20 cellular contexts compared by ENCODE assay signal in the genomic region with DNA sequence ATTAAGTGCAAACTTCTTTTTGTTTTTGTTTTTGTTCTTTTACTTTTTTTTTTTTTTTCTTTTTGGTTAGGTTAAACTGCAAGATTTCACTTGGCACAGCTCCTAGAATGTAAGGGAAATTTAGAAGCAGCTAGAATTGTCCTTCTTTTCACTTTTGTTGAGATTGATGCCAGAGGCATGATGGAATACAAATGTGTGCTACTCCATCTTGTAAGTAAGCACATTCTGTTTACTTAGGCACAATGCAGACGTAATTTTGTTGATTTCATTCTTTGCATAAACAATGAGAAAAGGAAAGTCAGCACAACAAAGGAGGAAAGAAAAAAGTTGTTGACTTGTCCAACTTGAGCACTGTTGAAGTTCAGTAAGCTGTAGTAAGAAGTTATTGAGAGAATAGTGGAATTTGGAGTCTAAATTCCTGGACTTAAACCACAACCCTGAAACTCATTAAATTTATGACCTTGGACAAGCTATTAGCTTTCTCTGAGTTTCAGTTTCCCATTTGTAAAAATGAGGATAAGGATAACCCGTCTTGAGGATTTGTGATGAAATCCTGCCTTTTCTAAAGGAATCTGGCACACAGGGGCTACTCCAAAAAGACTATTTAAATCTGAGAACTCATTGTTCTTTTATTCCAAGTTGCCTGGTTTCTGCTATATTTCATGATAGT. TPM values are rescaled to one million over a fixed set of nuclear protein-coding genes. Genes with fewer than 3 reads are reported as not detected.
A peak's percentile ranks its signal among the peaks of the same experiment; 100 is the strongest.
DNase-seq lines count a peak whose midpoint lies in the region; ATAC-seq, FAIRE-seq and TF ChIP-seq lines count a peak whose summit lies in the region.
"Had no signal": no experiment of that assay in that cellular context is flagged by ENCODE, and none has a peak within 500 bp of the region (broad histone marks: within the 10 kb centered on the region; RNA-seq: fewer than 3 reads in every experiment).

No MANE protein-coding gene starts in this region.

- H3K4me1 Mint-ChIP-seq in H9: peaks cover 4% of the 10 kb centered on the region in 2 experiments; a peak in 3 of 4 replicates
- H3K4me1 Mint-ChIP-seq: CD4-positive, alpha-beta memory T cell; IgD-negative memory B cell had no signal

- H3K23ac ChIP-seq in H9 (ENCODE audit: insufficient read length, low read depth, low read length): no peak overlapping the region

- TF ChIP-seq EP300 in tibial nerve (IDR thresholded peaks at IDR 0.05): peak in 1 of 2 donors; percentile 35

- TF ChIP-seq CTCF in tibial nerve (IDR thresholded peaks at IDR 0.05) (no peak), H9 (conservative IDR thresholded peaks at IDR 0.05) (no peak)

- DNase-seq in H4 (ENCODE audit: low spot score): peak; percentile 64
- DNase-seq in medulla oblongata (ENCODE audit: extremely low spot score): peak; percentile 11
- no peak for DNase-seq in tibial nerve (ENCODE audit: low spot score in 2 of 2)
- DNase-seq in H9: no peak
- no peak for DNase-seq in NCI-H1105 treated with DMSO at 0.1 percent for 48 hours (lab: John Stamatoyannopoulos, UW)
- DNase-seq: CD4-positive, alpha-beta memory T cell; DMS79; Kasumi-1; NCI-H1105; NCI-H187; NCI-H2171; NCI-H446 treated with DMSO at 0.1 percent for 48 hours; NCI-H748 treated with DMSO at 0.1 percent for 48 hours; OCI-M1; SHP77 treated with DMSO at 0.1 percent for 48 hours had no signal

- peaks cover 0 to 23% (median 3%) of the 10 kb centered on the region in 4 donors for H3K4me1 ChIP-seq in tibial nerve
- H3K4me1 ChIP-seq in H9 (ENCODE audit: insufficient read depth, low read length): no peaks in the 10 kb centered on the region

- H3T11ph ChIP-seq in H9 (ENCODE audit: low read length): no peak overlapping the region

- H3K23me2 ChIP-seq in H9 (ENCODE audit: insufficient read length, low read depth, low read length, poor library complexity, severe bottlenecking): no peaks in the 10 kb centered on the region

- H3K79me2 ChIP-seq in H9 (ENCODE audit: insufficient read depth, low read length): no peaks in the 10 kb centered on the region

- H3K27me3 Mint-ChIP-seq in H9 (ENCODE audit: low read depth): no peaks in the 10 kb centered on the region
- H3K27me3 Mint-ChIP-seq: IgD-negative memory B cell had no signal

- no peak for TF ChIP-seq POLR2A in tibial nerve (IDR thresholded peaks at IDR 0.05)

- H2BK20ac ChIP-seq in H9 (ENCODE audit: low read depth, low read length, poor library complexity, severe bottlenecking): no peak overlapping the region

- 7 to 13% methylated on average over 2 of the region's 2 CpGs for WGBS in tibial nerve, 2 donors
- no CpG with 5 or more reads among the region's 2 CpGs for WGBS in H9 (ENCODE audit: extremely low coverage, insufficient read length, low lambda C conversion rate)

- no peak overlapping the region for H2BK120ac ChIP-seq in H9 (ENCODE audit: low read depth, low read length, poor library complexity, severe bottlenecking)

- peaks cover 0 to 3% (median 0%) of the 10 kb centered on the region in 4 donors for H3K9me3 ChIP-seq in tibial nerve
- H3K9me3 ChIP-seq in H9 (ENCODE audit: control insufficient read depth, low read depth, low read length): no peaks in the 10 kb centered on the region

- H2BK5ac ChIP-seq in H9 (ENCODE audit: insufficient read length, low read length): no peak overlapping the region

- no peaks in the 10 kb centered on the region for H4K20me1 ChIP-seq in H9 (ENCODE audit: control insufficient read depth, insufficient read depth, insufficient read length)

- H3K9me3 Mint-ChIP-seq in H9: peaks cover 2 to 3% of the 10 kb centered on the region in 2 experiments; a peak in 3 of 5 replicates

- H3K27ac Mint-ChIP-seq in H9: no peak overlapping the region
- H3K27ac Mint-ChIP-seq: CD4-positive, alpha-beta memory T cell; IgD-negative memory B cell had no signal

- ATAC-seq in HG03521 (IDR thresholded peaks at IDR 0.05; ENCODE audit: unreplicated experiment): no peak

- H2AFZ ChIP-seq in H9 (ENCODE audit: low read length): no peak overlapping the region

- no peak overlapping the region for H2BK12ac ChIP-seq in H9 (ENCODE audit: insufficient read length, low read depth, low read length)

- H2AK5ac ChIP-seq in H9 (ENCODE audit: insufficient read length, low read length): no peak overlapping the region

- H2BK15ac ChIP-seq in H9 (ENCODE audit: low read depth, low read length): no peak overlapping the region

- peak; percentile 97 for FAIRE-seq in endometrium (lab: Jason Lieb, UNC)
- FAIRE-seq: GM18507, H54 had no signal

- peak overlapping the region in 1 of 4 donors; percentile 16 for H3K4me3 ChIP-seq in tibial nerve

- H3K4ac ChIP-seq in H9 (ENCODE audit: low read depth, low read length): no peak overlapping the region

- no peak overlapping the region for H3K4me2 ChIP-seq in H9 (ENCODE audit: insufficient read depth, insufficient read length, low read length)

- no peaks in the 10 kb centered on the region for H3K36me3 ChIP-seq in tibial nerve

- H3K18ac ChIP-seq in H9 (ENCODE audit: insufficient read length, low read depth, low read length): no peak overlapping the region

- H4K91ac ChIP-seq in H9 (ENCODE audit: insufficient read length, low read depth, low read length): no peak overlapping the region

- no peak overlapping the region for H3K56ac ChIP-seq in H9 (ENCODE audit: insufficient read length, low read depth, low read length)

- peaks cover 0 to 3% (median 1%) of the 10 kb centered on the region in 3 experiments; a peak in 1 of 7 replicates for H3K36me3 Mint-ChIP-seq in H9 (ENCODE audit: insufficient read depth in 1 of 3, low read depth in 3 of 3)
- H3K36me3 Mint-ChIP-seq: CD4-positive, alpha-beta memory T cell; IgD-negative memory B cell had no signal

- H3K9ac ChIP-seq in H9 (ENCODE audit: extremely low read depth, insufficient read length, low read length): no peak overlapping the region

- H3K27ac ChIP-seq in tibial nerve (peak overlapping the region in 3 of 4 donors; percentile 21 to 61 (median 38)), H9 (ENCODE audit: insufficient read length, low read depth, low read length) (no peak overlapping the region)

- H4K5ac ChIP-seq in H9 (ENCODE audit: insufficient read length, low read depth, low read length): no peak overlapping the region

- no peak overlapping the region for H3K14ac ChIP-seq in H9 (ENCODE audit: insufficient read depth, low read length)

- H3K79me1 ChIP-seq in H9 (ENCODE audit: insufficient read depth, low read depth, low read length, poor library complexity, severe bottlenecking): no peaks in the 10 kb centered on the region

- no peaks in the 10 kb centered on the region for H3K27me3 ChIP-seq in tibial nerve
- H3K27me3 ChIP-seq in H9 (ENCODE audit: insufficient read depth, low read length): no peaks in the 10 kb centered on the region

- H3K4me3 Mint-ChIP-seq in H9: no peak overlapping the region
- H3K4me3 Mint-ChIP-seq: CD4-positive, alpha-beta memory T cell; IgD-negative memory B cell had no signal

- H4K8ac ChIP-seq in H9 (replicated peaks; ENCODE audit: insufficient read length, low read depth, low read length): no peak overlapping the region

RNA-seq across cellular contexts. Expression of gene CNTN1, which starts 19.5 kb away (rescaled TPM):
- 3.7 and 4.4 TPM in 2 replicates for total RNA-seq in H4 (2014; rRNA removed; shearing (Covaris generic))
- 10 to 100 TPM; 18.0 to 32.1 (median 23.8) TPM for total RNA-seq in tibial nerve
- total RNA-seq in H9 (2021): 5.4 and 6.5 TPM in 2 replicates
- total RNA-seq: CD4-positive, alpha-beta memory T cell had no signal

Comparison
In these comparisons a context has a peak if more than half of its experiments do, and no peak if none do; other contexts are left out.
1. DNase-seq: peak in H4 (single experiment) and medulla oblongata (single experiment); none in tibial nerve (0 of 2), H9 (single experiment) and NCI-H1105 treated with DMSO at 0.1 percent for 48 hours (single experiment).